Comparison of ENCODE assay signal across 1 cellular context in genomic region chr12:124993568-124994434, GRCh38.
TF ChIP-seq lines count a peak whose summit lies in the region.

Gene BRI3BP (plus strand): TSS chr12:124993645. CDS start chr12:124993791, 146 bp downstream.

TF ChIP-seq in GM12878, 131 proteins besides CTCF, POLR2A, EP300 and RAD21 (continued from another document):
- TF ChIP-seq ZBTB40 (IDR thresholded peaks at IDR 0.05; ENCODE audit: borderline replicate concordance) (no peak), IKZF1 (conservative IDR thresholded peaks at IDR 0.05) (peak; percentile 5), NKRF (conservative IDR thresholded peaks at IDR 0.05) (peak; percentile 53; the same call in 1 of the 2 replicates), ZNF217 (IDR thresholded peaks at IDR 0.05) (no peak), CHD4 (IDR thresholded peaks at IDR 0.05) (no peak), RELB (IDR thresholded peaks at IDR 0.05; ENCODE audit: low read depth) (no peak), SREBF2 (IDR thresholded peaks at IDR 0.05; ENCODE audit: low read length) (no peak), ZBTB11 (CRISPR knock-in tag; IDR thresholded peaks at IDR 0.05) (no peak), SRF (IDR thresholded peaks at IDR 0.05; ENCODE audit: low read depth in 2 of 2, low read length in 2 of 2) (no peak), HCFC1 (IDR thresholded peaks at IDR 0.05; ENCODE audit: low read length) (no peak), NR2C2 (IDR thresholded peaks at IDR 0.05; ENCODE audit: borderline replicate concordance, control insufficient read depth, insufficient read length, low read depth) (no peak), ATF3 (IDR thresholded peaks at IDR 0.05; ENCODE audit: borderline replicate concordance, extremely low read depth, low read depth, low read length) (no peak), RUNX3 (IDR thresholded peaks at IDR 0.05; ENCODE audit: low read length) (no peak), MAX (IDR thresholded peaks at IDR 0.05; ENCODE audit: low read depth, low read length) (no peak), HDAC2 (IDR thresholded peaks at IDR 0.05) (no peak), SUZ12 (IDR thresholded peaks at IDR 0.05; ENCODE audit: unreplicated experiment) (no peak), NFYA (IDR thresholded peaks at IDR 0.05; ENCODE audit: borderline replicate concordance, low read depth, low read length) (no peak), RELA (IDR thresholded peaks at IDR 0.05; ENCODE audit: borderline replicate concordance, partially characterized antibody) (no peak), BRCA1 (IDR thresholded peaks at IDR 0.05; ENCODE audit: low read depth, low read length) (no peak), IRF3 (IDR thresholded peaks at IDR 0.05) (no peak), POLR2AphosphoS2 (IDR thresholded peaks at IDR 0.05; ENCODE audit: low read depth, low read length) (no peak), STAT1 (conservative IDR thresholded peaks at IDR 0.05) (no peak), BHLHE40 (IDR thresholded peaks at IDR 0.05; ENCODE audit: borderline replicate concordance in 1 of 2, low read depth in 2 of 2, low read length in 1 of 2) (peak in 1 of 2 experiments; percentile 49; a peak in 2 of 4 replicates), STAT3 (IDR thresholded peaks at IDR 0.05; ENCODE audit: low read depth, low read length) (no peak), SMAD5 (IDR thresholded peaks at IDR 0.05; ENCODE audit: low read depth) (no peak), KDM1A (IDR thresholded peaks at IDR 0.05; ENCODE audit: borderline replicate concordance) (no peak), ZNF384 (IDR thresholded peaks at IDR 0.05; ENCODE audit: borderline replicate concordance, low read depth, low read length) (no peak), MEF2A (IDR thresholded peaks at IDR 0.05; ENCODE audit: insufficient read depth, low read depth, low read length) (no peak), KAT2A (conservative IDR thresholded peaks at IDR 0.05; ENCODE audit: control insufficient read depth, low read depth, low read length) (no peak), SMC3 (IDR thresholded peaks at IDR 0.05; ENCODE audit: borderline replicate concordance, low read length) (no peak), BCL3 (IDR thresholded peaks at IDR 0.05; ENCODE audit: borderline replicate concordance, insufficient read depth, low read depth, low read length, poor library complexity, severe bottlenecking) (no peak), MXI1 (IDR thresholded peaks at IDR 0.05; ENCODE audit: low read depth, low read length) (peak; percentile 54), ZNF24 (IDR thresholded peaks at IDR 0.05) (peak; percentile 92), TAF1 (IDR thresholded peaks at IDR 0.05; ENCODE audit: borderline replicate concordance, low read depth, low read length) (peak; percentile 43; the same call in 1 of the 2 replicates), PAX5 (IDR thresholded peaks at IDR 0.05; ENCODE audit: borderline replicate concordance, low read depth, low read length) (0 out of 2 replicates have a peak, but pooled peaks have one; percentile 4), MYC (IDR thresholded peaks at IDR 0.05; ENCODE audit: insufficient read depth, insufficient read length, insufficient replicate concordance, low read length, severe bottlenecking) (no peak), NFXL1 (IDR thresholded peaks at IDR 0.05; ENCODE audit: borderline replicate concordance) (no peak), CBX5 (IDR thresholded peaks at IDR 0.05; ENCODE audit: low read depth) (no peak), MEF2B (IDR thresholded peaks at IDR 0.05; ENCODE audit: partially characterized antibody, poor library complexity, severe bottlenecking) (no peak), ZNF592 (IDR thresholded peaks at IDR 0.05) (no peak), ZBTB33 (IDR thresholded peaks at IDR 0.05) (no peak)
